1 cellular context compared by ENCODE assay signal in the genomic region with DNA sequence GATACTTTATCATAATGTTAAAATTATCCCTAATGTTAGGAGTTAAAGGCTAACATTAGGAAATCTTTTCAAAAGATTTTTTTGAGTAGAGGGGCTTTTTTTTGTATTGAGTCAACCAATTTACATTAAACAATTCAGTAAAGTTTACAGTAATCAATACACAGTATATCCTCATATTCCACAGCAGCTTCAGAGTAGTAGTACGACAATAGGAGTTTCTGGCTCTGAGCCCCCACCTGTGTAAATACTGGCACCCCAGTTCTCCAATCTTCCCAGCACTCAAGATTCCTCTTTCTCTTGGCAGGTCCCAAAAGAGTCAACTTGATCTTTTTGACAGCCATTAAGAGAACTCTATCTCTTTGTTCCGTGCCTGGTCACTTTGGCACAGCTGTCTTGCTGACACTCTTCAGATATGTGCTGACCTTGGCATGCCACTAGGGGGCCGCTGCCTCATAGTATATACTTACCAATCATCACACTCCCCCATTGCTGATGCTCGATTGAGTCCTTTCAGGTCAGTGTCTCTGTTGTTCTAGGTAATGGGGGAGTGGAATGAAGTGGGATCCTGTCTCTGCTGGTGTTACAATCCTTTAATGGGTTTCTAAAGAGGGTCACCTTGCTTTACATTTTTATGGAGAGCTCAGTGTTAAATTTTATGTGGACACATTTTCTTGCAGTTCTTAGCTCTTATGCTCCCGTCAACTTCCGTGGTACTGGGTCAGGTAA.
TF ChIP-seq lines count a peak whose summit lies in the region.

No MANE protein-coding gene starts in this region.

TF ChIP-seq in SK-N-SH, 30 proteins besides CTCF, POLR2A, EP300 and RAD21:
- no peak for TF ChIP-seq TEAD4 (IDR thresholded peaks at IDR 0.05; ENCODE audit: borderline replicate concordance, insufficient read depth)
- TF ChIP-seq RFX5 (IDR thresholded peaks at IDR 0.05; ENCODE audit: low read length): no peak
- TF ChIP-seq NRF1 (IDR thresholded peaks at IDR 0.05; ENCODE audit: low read depth, low read length): no peak
- TF ChIP-seq FOXM1 (IDR thresholded peaks at IDR 0.05; ENCODE audit: low read depth): no peak
- TF ChIP-seq TAF1 (IDR thresholded peaks at IDR 0.05; ENCODE audit: borderline replicate concordance, low read depth, low read length): no peak
- TF ChIP-seq, protein P1, sequence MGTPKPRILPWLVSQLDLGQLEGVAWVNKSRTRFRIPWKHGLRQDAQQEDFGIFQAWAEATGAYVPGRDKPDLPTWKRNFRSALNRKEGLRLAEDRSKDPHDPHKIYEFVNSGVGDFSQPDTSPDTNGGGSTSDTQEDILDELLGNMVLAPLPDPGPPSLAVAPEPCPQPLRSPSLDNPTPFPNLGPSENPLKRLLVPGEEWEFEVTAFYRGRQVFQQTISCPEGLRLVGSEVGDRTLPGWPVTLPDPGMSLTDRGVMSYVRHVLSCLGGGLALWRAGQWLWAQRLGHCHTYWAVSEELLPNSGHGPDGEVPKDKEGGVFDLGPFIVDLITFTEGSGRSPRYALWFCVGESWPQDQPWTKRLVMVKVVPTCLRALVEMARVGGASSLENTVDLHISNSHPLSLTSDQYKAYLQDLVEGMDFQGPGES (IDR thresholded peaks at IDR 0.05; ENCODE audit: low read depth, low read length): no peak
- TF ChIP-seq RCOR1 (IDR thresholded peaks at IDR 0.05; ENCODE audit: low read length): 0 out of 2 replicates have a peak, but pooled peaks have one; percentile 27
- TF ChIP-seq SIN3A (IDR thresholded peaks at IDR 0.05; ENCODE audit: borderline replicate concordance, low read depth, low read length): no peak
- no peak for TF ChIP-seq RXRA (IDR thresholded peaks at IDR 0.05; ENCODE audit: borderline replicate concordance, low read depth)
- TF ChIP-seq JUND (IDR thresholded peaks at IDR 0.05): no peak
- TF ChIP-seq SMC3 (IDR thresholded peaks at IDR 0.05; ENCODE audit: low read depth, low read length): peak; percentile 82
